1 cellular context compared by ENCODE assay signal in genomic region chr1:161399257-161399998, GRCh38.
TF ChIP-seq lines count a peak whose summit lies in the region.

No MANE protein-coding gene starts in this region.

TF ChIP-seq in WTC11, 78 proteins besides CTCF, POLR2A, EP300 and RAD21 (continued from another document and continues in another):
- no peak for TF ChIP-seq E2F5 (CRISPR knock-in tag; IDR thresholded peaks at IDR 0.05)
- no peak for TF ChIP-seq CBFB (CRISPR knock-in tag; IDR thresholded peaks at IDR 0.05; ENCODE audit: low read depth)
- TF ChIP-seq FOXP1 (CRISPR knock-in tag; IDR thresholded peaks at IDR 0.05; ENCODE audit: borderline replicate concordance), result no peak; the same call in 1 of the 2 replicates
- TF ChIP-seq ZNF423 (CRISPR knock-in tag; IDR thresholded peaks at IDR 0.05), result no peak
- no peak for TF ChIP-seq ZNF532 (CRISPR knock-in tag; IDR thresholded peaks at IDR 0.05; ENCODE audit: borderline replicate concordance)
- TF ChIP-seq GTF2I (CRISPR knock-in tag; conservative IDR thresholded peaks at IDR 0.05), result 0 out of 2 replicates have a peak, but pooled peaks have one; percentile 38
- TF ChIP-seq RELA (CRISPR knock-in tag; IDR thresholded peaks at IDR 0.05; ENCODE audit: borderline replicate concordance), result no peak
- no peak for TF ChIP-seq IRF2 (CRISPR knock-in tag; IDR thresholded peaks at IDR 0.05; ENCODE audit: borderline replicate concordance, low read depth)
- no peak for TF ChIP-seq E2F4 (CRISPR knock-in tag; IDR thresholded peaks at IDR 0.05; ENCODE audit: borderline replicate concordance, low read depth)
- TF ChIP-seq ETV6 (CRISPR knock-in tag; IDR thresholded peaks at IDR 0.05), result no peak
- no peak for TF ChIP-seq ESRRA (CRISPR knock-in tag; IDR thresholded peaks at IDR 0.05; ENCODE audit: borderline replicate concordance)
- TF ChIP-seq TEAD4 (CRISPR knock-in tag; IDR thresholded peaks at IDR 0.05), result no peak
- no peak for TF ChIP-seq MXD4 (CRISPR knock-in tag; IDR thresholded peaks at IDR 0.05; ENCODE audit: borderline replicate concordance)
- peak; percentile 15; the same call in 1 of the 2 replicates for TF ChIP-seq FOXP4 (CRISPR knock-in tag; IDR thresholded peaks at IDR 0.05)
- TF ChIP-seq GABPB1 (CRISPR knock-in tag; IDR thresholded peaks at IDR 0.05), result no peak
- no peak for TF ChIP-seq E2F1 (CRISPR knock-in tag; IDR thresholded peaks at IDR 0.05)
- no peak for TF ChIP-seq HMGA2 (CRISPR knock-in tag; IDR thresholded peaks at IDR 0.05)
- no peak for TF ChIP-seq ZNF671 (CRISPR knock-in tag; IDR thresholded peaks at IDR 0.05)
- no peak; the same call in 1 of the 2 replicates for TF ChIP-seq NFYB (CRISPR knock-in tag; conservative IDR thresholded peaks at IDR 0.05; ENCODE audit: low read depth)
- TF ChIP-seq JUN (CRISPR knock-in tag; IDR thresholded peaks at IDR 0.05), result no peak
- peak; percentile 76 for TF ChIP-seq SP1 (CRISPR knock-in tag; conservative IDR thresholded peaks at IDR 0.05)
- no peak for TF ChIP-seq NR1H2 (CRISPR knock-in tag; IDR thresholded peaks at IDR 0.05)
- TF ChIP-seq ERG (CRISPR knock-in tag; IDR thresholded peaks at IDR 0.05), result no peak
- TF ChIP-seq CREB1 (CRISPR knock-in tag; IDR thresholded peaks at IDR 0.05), result 0 out of 2 replicates have a peak, but pooled peaks have one; percentile 27
- 0 out of 2 replicates have a peak, but pooled peaks have one; percentile 38 for TF ChIP-seq SMAD3 (CRISPR knock-in tag; IDR thresholded peaks at IDR 0.05; ENCODE audit: borderline replicate concordance)
- peak; percentile 63; the same call in 1 of the 2 replicates for TF ChIP-seq ZBTB43 (CRISPR knock-in tag; IDR thresholded peaks at IDR 0.05)
- TF ChIP-seq PRDM15 (CRISPR knock-in tag; IDR thresholded peaks at IDR 0.05), result no peak
- TF ChIP-seq PRRX2 (CRISPR knock-in tag; IDR thresholded peaks at IDR 0.05), result no peak
- TF ChIP-seq OVOL2 (CRISPR knock-in tag; IDR thresholded peaks at IDR 0.05; ENCODE audit: borderline replicate concordance), result no peak
- TF ChIP-seq ATF6 (CRISPR knock-in tag; IDR thresholded peaks at IDR 0.05), result no peak
- no peak for TF ChIP-seq KAT7 (CRISPR knock-in tag; IDR thresholded peaks at IDR 0.05; ENCODE audit: borderline replicate concordance)
- TF ChIP-seq NFATC4 (CRISPR knock-in tag; IDR thresholded peaks at IDR 0.05), result no peak
- TF ChIP-seq IRF1 (CRISPR knock-in tag; IDR thresholded peaks at IDR 0.05), result peak; percentile 18; the same call in 1 of the 2 replicates
- TF ChIP-seq ATF1 (CRISPR knock-in tag; IDR thresholded peaks at IDR 0.05), result peak; percentile 70; the same call in 1 of the 2 replicates
- TF ChIP-seq ZNF281 (CRISPR knock-in tag; IDR thresholded peaks at IDR 0.05), result 0 out of 2 replicates have a peak, but pooled peaks have one; percentile 14
